In genomic region chr11:128705124-128705920, GRCh38 we compare ENCODE assay signal across 14 cellular contexts. TPM values are rescaled to one million over a fixed set of nuclear protein-coding genes. Genes with fewer than 3 reads are reported as not detected.
DNase-seq lines count a peak whose midpoint lies in the region; ATAC-seq, FAIRE-seq and TF ChIP-seq lines count a peak whose summit lies in the region.
"Had no signal": no experiment of that assay in that cellular context is flagged by ENCODE, and none has a peak within 500 bp of the region (broad histone marks: within the 10 kb centered on the region; RNA-seq: fewer than 3 reads in every experiment).

No MANE protein-coding gene starts in this region.

- peaks cover 27% of the 10 kb centered on the region for H3K36me3 ChIP-seq in mesodermal cell (ENCODE audit: control insufficient read depth, insufficient read depth, low read length)
- H3K36me3 ChIP-seq: adrenal gland, esophagus muscularis mucosa, sigmoid colon had no signal

- peaks cover 39% of the 10 kb centered on the region for H3K4me1 ChIP-seq in mesodermal cell (ENCODE audit: control insufficient read depth, insufficient read depth, low read length, poor library complexity, severe bottlenecking)

- 76 to 81% methylated on average over 5 to 6 of the region's 8 CpGs for WGBS in mesodermal cell (ENCODE audit: insufficient coverage in 2 of 2), 2 experiments

- peak overlapping the region; percentile 60 for H3K4me3 Mint-ChIP-seq in activated naive CD8-positive, alpha-beta T cell treated with anti-CD3 and anti-CD28 coated beads, Interleukin-2, amount 10 ng/mL, durations not matched to agents 7 days and 5 days

- H3K4me3 ChIP-seq in HL-60 (replicated peaks; ENCODE audit: insufficient read depth, low read length) = no peak overlapping the region
- H3K4me3 ChIP-seq in mesodermal cell (ENCODE audit: extremely low read depth, insufficient read depth, low read length, poor library complexity, severe bottlenecking) = no peak overlapping the region
- H3K4me3 ChIP-seq: adrenal gland, esophagus muscularis mucosa, sigmoid colon had no signal

- no peaks in the 10 kb centered on the region for H3K27me3 ChIP-seq in HL-60 (ENCODE audit: insufficient read depth, poor library complexity, severe bottlenecking)
- H3K27me3 ChIP-seq: adrenal gland, esophagus muscularis mucosa, sigmoid colon had no signal

- peak overlapping the region; percentile 51 for H3K27ac Mint-ChIP-seq in activated naive CD8-positive, alpha-beta T cell treated with anti-CD3 and anti-CD28 coated beads, Interleukin-2, amount 10 ng/mL, durations not matched to agents 7 days and 5 days

- H3K27me3 Mint-ChIP-seq in activated naive CD8-positive, alpha-beta T cell treated with anti-CD3 and anti-CD28 coated beads, Interleukin-2, amount 10 ng/mL, durations not matched to agents 7 days and 5 days = no peaks in the 10 kb centered on the region

- H3K36me3 Mint-ChIP-seq in activated naive CD8-positive, alpha-beta T cell treated with anti-CD3 and anti-CD28 coated beads, Interleukin-2, amount 10 ng/mL, durations not matched to agents 7 days and 5 days = peaks cover 78% of the 10 kb centered on the region

- FAIRE-seq in urothelium cell line (lab: Jason Lieb, UNC) = no peak

- peaks cover 66% of the 10 kb centered on the region for H3K4me1 Mint-ChIP-seq in activated naive CD8-positive, alpha-beta T cell treated with anti-CD3 and anti-CD28 coated beads, Interleukin-2, amount 10 ng/mL, durations not matched to agents 7 days and 5 days

- POLR2A ChIA-PET in activated naive CD8-positive, alpha-beta T cell treated with anti-CD3 and anti-CD28 coated beads, Interleukin-2, amount 10 ng/mL, durations not matched to agents 7 days and 5 days (lab: Charles Lee) = interaction anchor here (1.3 to 3.7 kb wide), 2 partner anchors 10 to 31 kb away, joined by 4 to 16 read pairs; no protein-coding TSS in a partner anchor

- TF ChIP-seq CTCF in HL-60 (IDR thresholded peaks at IDR 0.05; ENCODE audit: insufficient read depth, low read length) = no peak

- H3K27ac ChIP-seq in HL-60 (replicated peaks) (peak overlapping the region; percentile 52), mesodermal cell (ENCODE audit: low read depth, low read length, severe bottlenecking) (peak overlapping the region; percentile 50)
- H3K27ac ChIP-seq: adrenal gland had no signal

- H3K9me3 Mint-ChIP-seq in activated naive CD8-positive, alpha-beta T cell treated with anti-CD3 and anti-CD28 coated beads, Interleukin-2, amount 10 ng/mL, durations not matched to agents 7 days and 5 days = peaks cover 1% of the 10 kb centered on the region

- DNase-seq in CD1c-positive myeloid dendritic cell (ENCODE audit: extremely low spot score) = peak; percentile 28
- DNase-seq in HL-60 (ENCODE audit: low read depth in 1 of 2, low spot score in 1 of 2) = no peak
- DNase-seq in activated naive CD8-positive, alpha-beta T cell treated with anti-CD3 and anti-CD28 coated beads, Interleukin-2, amount 10 ng/mL, durations not matched to agents 7 days and 5 days = no peak
- no peak for DNase-seq in NCI-H2081 treated with DMSO at 0.1 percent for 48 hours (lab: John Stamatoyannopoulos, UW)
- no peak for DNase-seq in urothelium cell line (ENCODE audit: low spot score)
- DNase-seq in AG08396 (ENCODE audit: low spot score) = no peak
- DNase-seq: adrenal gland, COR-L47, NCI-H1417, NCI-H446 treated with DMSO at 0.1 percent for 48 hours, sigmoid colon had no signal

- H3K9me3 ChIP-seq in mesodermal cell (ENCODE audit: control insufficient read depth, low read length) = no peaks in the 10 kb centered on the region
- H3K9me3 ChIP-seq: adrenal gland, esophagus muscularis mucosa, sigmoid colon had no signal

- no peak for ATAC-seq in activated naive CD8-positive, alpha-beta T cell treated with anti-CD3 and anti-CD28 coated beads, Interleukin-2, amount 10 ng/mL, durations not matched to agents 7 days and 5 days (ENCODE audit: low read depth)
- no peak for ATAC-seq in HG03175 (IDR thresholded peaks at IDR 0.05; ENCODE audit: unreplicated experiment)

RNA-seq across cellular contexts. Expression of gene FLI1, which starts 11.4 kb away (rescaled TPM):
- total RNA-seq in activated naive CD8-positive, alpha-beta T cell treated with anti-CD3 and anti-CD28 coated beads, Interleukin-2, amount 10 ng/mL, durations not matched to agents 7 days and 5 days = 10 to 100 TPM; 83.4 to 86.5 TPM
- polyA plus RNA-seq in mesodermal cell (2013, experiment 1 of 2) = 82.9 TPM
- polyA plus RNA-seq in mesodermal cell (2013, experiment 2 of 2) = 50.4 TPM
